10 cellular contexts compared by ENCODE assay signal in genomic region chrX:41664307-41665299, GRCh38. TPM values are rescaled to one million over a fixed set of nuclear protein-coding genes. Genes with fewer than 3 reads are reported as not detected.
DNase-seq lines count a peak whose midpoint lies in the region; ATAC-seq, FAIRE-seq and TF ChIP-seq lines count a peak whose summit lies in the region.
"Had no signal": no experiment of that assay in that cellular context is flagged by ENCODE, and none has a peak within 500 bp of the region (broad histone marks: within the 10 kb centered on the region; RNA-seq: fewer than 3 reads in every experiment).

No MANE protein-coding gene starts in this region.

- no peak overlapping the region for H4K91ac ChIP-seq in IMR-90 (ENCODE audit: insufficient read depth, low read depth, low read length)

- H3K9me3 ChIP-seq in IMR-90 (ENCODE audit: control insufficient read depth, insufficient read depth, low read length) (no peaks in the 10 kb centered on the region), pancreas (no peaks in the 10 kb centered on the region)

- in situ Hi-C loops in IMR-90 (cut with MboI; ENCODE audit: low sequenced_read_pairs), result no loop called here
- in situ Hi-C loops in KBM-7 (cut with MboI; ENCODE audit: low pct_unique_long_range_greater_than_20kb, low sequenced_read_pairs), result no loop called here

- H3K4me1 ChIP-seq in IMR-90 (ENCODE audit: control insufficient read depth, insufficient read depth, low read length), result peaks cover 2% of the 10 kb centered on the region; the same call in 1 of the 2 replicates
- H3K4me1 ChIP-seq in pancreas, result no peaks in the 10 kb centered on the region

- no peak overlapping the region for H2BK15ac ChIP-seq in IMR-90 (ENCODE audit: low read depth, low read length)

- H3K27ac ChIP-seq in IMR-90 (ENCODE audit: insufficient read depth, low read length) (no peak overlapping the region), pancreas (peak overlapping the region in 1 of 4 donors; percentile 12)

- no peak overlapping the region for H3K56ac ChIP-seq in IMR-90 (ENCODE audit: extremely low read depth, insufficient read depth, low read length)

- no peak for TF ChIP-seq RAD21 in IMR-90 (IDR thresholded peaks at IDR 0.05; ENCODE audit: low read length)

- H3K27me3 ChIP-seq in IMR-90 (ENCODE audit: control insufficient read depth, insufficient read depth, low read length) (no peaks in the 10 kb centered on the region), pancreas (peaks cover 0 to 3% (median 0%) of the 10 kb centered on the region in 4 donors)

- 0 out of 2 replicates have a peak, but pooled peaks cover 2% of the 10 kb centered on the region for H3K36me3 ChIP-seq in IMR-90 (ENCODE audit: control insufficient read depth, insufficient read depth, low read length)
- H3K36me3 ChIP-seq in pancreas, result no peaks in the 10 kb centered on the region

- no peaks in the 10 kb centered on the region for H4K20me1 ChIP-seq in IMR-90 (ENCODE audit: insufficient read depth, low read length)

- peak overlapping the region; percentile 6 for H3K4me3 Mint-ChIP-seq in activated CD4-positive, alpha-beta T cell treated with anti-CD3 and anti-CD28 coated beads, Interleukin-2, amount 10 ng/mL, durations not matched to agents 24 days and 14 days

- POLR2A ChIA-PET in IMR-90 (lab: Charles Lee; ENCODE audit: unreplicated experiment), result no interaction called here

- intact Hi-C loops in activated CD4-positive, alpha-beta T cell treated with anti-CD3 and anti-CD28 coated beads, Interleukin-2, amount 10 ng/mL, durations not matched to agents 24 days and 14 days (cut with micrococcal nuclease), result loop anchor here (1.0 to 10.0 kb wide), 6 partner anchors 25 to 258 kb away; partner anchors contain the start of genes CASK and NYX
- intact Hi-C loops in IMR-90 (cut with micrococcal nuclease), result no loop called here
- intact Hi-C loops in pancreas (cut with DNase I), result no loop called here

- CTCF ChIA-PET in IMR-90 (lab: Yijun Ruan, JAX), result no interaction called here

- no peak overlapping the region for H3K4ac ChIP-seq in IMR-90 (ENCODE audit: low read depth, low read length)

- H3K27me3 Mint-ChIP-seq in activated CD4-positive, alpha-beta T cell treated with anti-CD3 and anti-CD28 coated beads, Interleukin-2, amount 10 ng/mL, durations not matched to agents 24 days and 14 days, result no peaks in the 10 kb centered on the region

- no peak overlapping the region for H4K5ac ChIP-seq in IMR-90 (ENCODE audit: low read depth, low read length)

- H2BK20ac ChIP-seq in IMR-90 (ENCODE audit: low read depth, low read length), result no peak overlapping the region

- BruUV-seq in IMR-90 (replicated peaks; lab: Mats Ljungman, UMichigan), result no TSS peak

- H3K4me3 ChIP-seq in IMR-90 (ENCODE audit: insufficient read depth, low read depth, low read length), result no peak overlapping the region
- no peak overlapping the region for H3K4me3 ChIP-seq in pancreas

- H3K4me1 Mint-ChIP-seq in activated CD4-positive, alpha-beta T cell treated with anti-CD3 and anti-CD28 coated beads, Interleukin-2, amount 10 ng/mL, durations not matched to agents 24 days and 14 days, result peaks cover 34% of the 10 kb centered on the region

- FAIRE-seq in pancreas (lab: Jason Lieb, UNC), result peak; percentile 23

- no peak overlapping the region for H3K9ac ChIP-seq in IMR-90 (ENCODE audit: low read depth, low read length)

- H2BK120ac ChIP-seq in IMR-90 (ENCODE audit: low read depth, low read length), result no peak overlapping the region

- H3K27ac Mint-ChIP-seq in activated CD4-positive, alpha-beta T cell treated with anti-CD3 and anti-CD28 coated beads, Interleukin-2, amount 10 ng/mL, durations not matched to agents 24 days and 14 days, result peak overlapping the region; percentile 53

- no peak overlapping the region for H3K18ac ChIP-seq in IMR-90 (ENCODE audit: low read depth, low read length)

- no peaks in the 10 kb centered on the region for H3K9me1 ChIP-seq in IMR-90 (ENCODE audit: insufficient read depth, low read length)

- peaks cover 18% of the 10 kb centered on the region for H3K36me3 Mint-ChIP-seq in activated CD4-positive, alpha-beta T cell treated with anti-CD3 and anti-CD28 coated beads, Interleukin-2, amount 10 ng/mL, durations not matched to agents 24 days and 14 days (ENCODE audit: low read depth)

- H3K79me1 ChIP-seq in IMR-90 (ENCODE audit: low read depth in 1 of 2, low read length in 2 of 2), result no peaks in the 10 kb centered on the region

- H2AK5ac ChIP-seq in IMR-90 (ENCODE audit: low read depth, low read length), result no peak overlapping the region

- no peak overlapping the region for H4K8ac ChIP-seq in IMR-90 (ENCODE audit: low read depth in 2 of 2, low read length in 2 of 2)

- no peaks in the 10 kb centered on the region for H3K9me3 Mint-ChIP-seq in activated CD4-positive, alpha-beta T cell treated with anti-CD3 and anti-CD28 coated beads, Interleukin-2, amount 10 ng/mL, durations not matched to agents 24 days and 14 days

- peak; percentile 55 for DNase-seq in activated CD4-positive, alpha-beta T cell treated with anti-CD3 and anti-CD28 coated beads, Interleukin-2, amount 10 ng/mL, durations not matched to agents 24 days and 14 days
- DNase-seq in activated CD4-positive, alpha-beta T cell treated with anti-CD3 and anti-CD28 coated beads, Interleukin-2, amount 50 U/mL, for 1 hour, result no peak
- peak; percentile 19 for DNase-seq in IMR-90
- DNase-seq in pancreas, result no peak
- no peak for DNase-seq in KBM-7
- no peak for DNase-seq in DMS79 (lab: John Stamatoyannopoulos, UW)
- no peak for DNase-seq in pons (ENCODE audit: low spot score)

- H3K14ac ChIP-seq in IMR-90 (replicated peaks; ENCODE audit: low read depth, low read length), result no peak overlapping the region

- peak; percentile 94 for ATAC-seq in GM21825 (IDR thresholded peaks at IDR 0.05; ENCODE audit: unreplicated experiment)
- ATAC-seq in IMR-90 (ENCODE audit: low read depth), result 0 out of 2 replicates have a peak, but pooled peaks have one; percentile 17
- ATAC-seq in pancreas, result no peak
- ATAC-seq: HCT116 had no signal

- TF ChIP-seq CTCF in IMR-90 (conservative IDR thresholded peaks at IDR 0.05; ENCODE audit: low read depth, low read length) (no peak), pancreas (IDR thresholded peaks at IDR 0.05) (no peak)

- no peak overlapping the region for H2AK9ac ChIP-seq in IMR-90 (replicated peaks; ENCODE audit: low read depth, low read length, poor library complexity)

- H2AFZ ChIP-seq in IMR-90 (replicated peaks; ENCODE audit: low read length, poor library complexity), result no peak overlapping the region

- no peak for TF ChIP-seq POLR2A in IMR-90 (IDR thresholded peaks at IDR 0.05; ENCODE audit: low read depth, low read length)

- no CpG with 5 or more reads among the region's 3 CpGs for WGBS in IMR-90 (ENCODE audit: extremely low coverage in 2 of 2, insufficient read length in 1 of 2), 2 experiments
- WGBS in pancreas, 2 donors, result 77 to 80% methylated on average over 3 of the region's 3 CpGs

- no peak overlapping the region for H3K4me2 ChIP-seq in IMR-90 (ENCODE audit: low read depth, low read length)

- dilution Hi-C loops in IMR-90 (cut with HindIII; ENCODE audit: low sequenced_read_pairs, unreplicated experiment), result no loop called here

- no peak overlapping the region for H3K23ac ChIP-seq in IMR-90 (ENCODE audit: low read depth, low read length)

- H2BK5ac ChIP-seq in IMR-90 (ENCODE audit: low read depth, low read length, poor library complexity, severe bottlenecking), result no peak overlapping the region

TF ChIP-seq in IMR-90, 13 proteins besides CTCF, POLR2A, EP300 and RAD21:
- no peak for TF ChIP-seq RFX5 (IDR thresholded peaks at IDR 0.05; ENCODE audit: low read depth, low read length)
- TF ChIP-seq NFE2L2 (IDR thresholded peaks at IDR 0.05; ENCODE audit: low read depth, low read length), result no peak
- no peak for TF ChIP-seq MAFK (IDR thresholded peaks at IDR 0.05; ENCODE audit: low read depth, low read length)
- no peak for TF ChIP-seq FOS (IDR thresholded peaks at IDR 0.05; ENCODE audit: low read depth, low read length)
- no peak for TF ChIP-seq MXI1 (IDR thresholded peaks at IDR 0.05; ENCODE audit: borderline replicate concordance, low read depth, low read length)
- TF ChIP-seq MAZ (IDR thresholded peaks at IDR 0.05; ENCODE audit: borderline replicate concordance, low read depth, low read length), result no peak
- TF ChIP-seq USF2 (IDR thresholded peaks at IDR 0.05; ENCODE audit: low read depth, low read length), result no peak

RNA-seq across cellular contexts. Expression of gene GPR34, which starts 24.2 kb away (rescaled TPM):
- total RNA-seq in activated CD4-positive, alpha-beta T cell treated with anti-CD3 and anti-CD28 coated beads, Interleukin-2, amount 10 ng/mL, durations not matched to agents 24 days and 14 days, result 0.16 and 0.43 TPM in 2 replicates
- total RNA-seq in IMR-90 (2012; rRNA removed) (not detected in 2 replicates), pancreas (10 to 100 TPM in 1 of 6 donors, 1 to 10 TPM in 2, under 1 TPM in 3; 0.46 to 16.1 (median 2.7) TPM)
- polyA plus RNA-seq in IMR-90 (2012; rRNA removed) (not detected in 2 replicates), pancreas (under 1 TPM; 0.99 TPM)
- polyA plus RNA-seq in IMR-90 (2012; cell fraction: cytosol; rRNA removed), result not detected in 2 replicates
- 0.05 TPM in 1 of 2 replicates, not detected in the other for polyA plus RNA-seq in IMR-90 (2012; cell fraction: nucleus; rRNA removed; ENCODE audit: low replicate concordance)
- total RNA-seq: glomerular endothelial cell had no signal

RNA-seq across cellular contexts. Expression of gene GPR82, which starts 59.4 kb away (rescaled TPM):
- total RNA-seq in activated CD4-positive, alpha-beta T cell treated with anti-CD3 and anti-CD28 coated beads, Interleukin-2, amount 10 ng/mL, durations not matched to agents 24 days and 14 days, result not detected in 2 replicates
- total RNA-seq in IMR-90 (2012; rRNA removed) (not detected in 2 replicates), pancreas (under 1 TPM in 4 of 6 donors, not detected in 2; 0.04 to 0.62 (median 0.32) TPM)
- polyA plus RNA-seq in IMR-90 (2012; rRNA removed) (not detected in 2 replicates), pancreas (under 1 TPM in 1 of 2 donors, not detected in 1; 0.12 TPM)
- not detected in 2 replicates for polyA plus RNA-seq in IMR-90 (2012; cell fraction: cytosol; rRNA removed)
- polyA plus RNA-seq in IMR-90 (2012; cell fraction: nucleus; rRNA removed; ENCODE audit: low replicate concordance), result not detected in 2 replicates
- total RNA-seq: glomerular endothelial cell had no signal

Comparison
In these comparisons a context has a peak if more than half of its experiments do, and no peak if none do; other contexts are left out.
1. DNase-seq: peak in activated CD4-positive, alpha-beta T cell treated with anti-CD3 and anti-CD28 coated beads, Interleukin-2, amount 10 ng/mL, durations not matched to agents 24 days and 14 days (single experiment) and IMR-90 (single experiment); none in activated CD4-positive, alpha-beta T cell treated with anti-CD3 and anti-CD28 coated beads, Interleukin-2, amount 50 U/mL, for 1 hour (single experiment), pancreas (0 of 6), KBM-7 (single experiment), DMS79 (single experiment) and pons (single experiment).
2. ATAC-seq: peak in GM21825 (single experiment) and IMR-90 (single experiment); none in pancreas (0 of 4).